ENCODE assay signal across 1 cellular context in genomic region chr6:147033267-147033666, GRCh38.
TF ChIP-seq lines count a peak whose summit lies in the region.

No MANE protein-coding gene starts in this region.

TF ChIP-seq in GM23338, 12 proteins besides CTCF, POLR2A, EP300 and RAD21:
- TF ChIP-seq ZNF462 (CRISPR knock-in tag; IDR thresholded peaks at IDR 0.05) (peak; percentile 67; the same call in 1 of the 2 replicates), ZNF114 (CRISPR knock-in tag; IDR thresholded peaks at IDR 0.05) (no peak)
TF ChIP-seq in GM23338: peak in this region for 1.
